ENCODE assay signal across 8 cellular contexts in genomic region chr19:1864480-1865171, GRCh38. TPM values are rescaled to one million over a fixed set of nuclear protein-coding genes. Genes with fewer than 3 reads are reported as not detected.
DNase-seq lines count a peak whose midpoint lies in the region; ATAC-seq and TF ChIP-seq lines count a peak whose summit lies in the region.

No MANE protein-coding gene starts in this region.

- H3F3A ChIP-seq in neural cell (ENCODE audit: insufficient read depth, low read length, poor library complexity, severe bottlenecking), result no peaks in the 10 kb centered on the region

- WGBS in aorta, 2 donors, result 11 to 16% methylated on average over 36 to 52 of the region's 52 CpGs

- no peak overlapping the region for H3K27ac ChIP-seq in neural cell (ENCODE audit: low read length)
- H3K27ac ChIP-seq in aorta (ENCODE audit: low read depth in 1 of 2, low read length in 2 of 2), result peak overlapping the region in 1 of 2 donors; percentile 21

- no peaks in the 10 kb centered on the region for H4K20me1 ChIP-seq in neural cell (ENCODE audit: insufficient read depth)

- H3K36me3 ChIP-seq in neural cell (ENCODE audit: insufficient read depth, low read length) (no peaks in the 10 kb centered on the region), aorta (ENCODE audit: control insufficient read depth in 1 of 2, insufficient read depth in 2 of 2, low read length in 1 of 2) (no peaks in the 10 kb centered on the region)

- intact Hi-C loops in aorta (cut with DNase I), result no loop called here

- peak overlapping the region; percentile 4 for H2AFZ ChIP-seq in neural cell (ENCODE audit: low read depth, low read length)

- H3K4me3 ChIP-seq in foreskin fibroblast (ENCODE audit: low read depth in 1 of 2, low read length in 2 of 2) (peak overlapping the region; percentile 71 to 79), neural cell (ENCODE audit: low read length) (peak overlapping the region; percentile 64), aorta (ENCODE audit: low read length in 2 of 2) (peak overlapping the region; percentile 61 to 65)

- no peaks in the 10 kb centered on the region for H3K79me2 ChIP-seq in neural cell (replicated peaks; ENCODE audit: insufficient read depth, low read length)

- H3K9me3 ChIP-seq in neural cell (ENCODE audit: low read length) (no peaks in the 10 kb centered on the region), aorta (ENCODE audit: control insufficient read depth, low read length) (no peaks in the 10 kb centered on the region)

- peak; percentile 31 for DNase-seq in NCI-H1092 treated with DMSO at 0.1 percent for 48 hours (lab: John Stamatoyannopoulos, UW)
- DNase-seq in NCI-H1092 (lab: John Stamatoyannopoulos, UW), result no peak
- DNase-seq in NOMO-1 (lab: John Stamatoyannopoulos, UW; ENCODE audit: unreplicated experiment in 2 of 2), result peak; percentile 66 to 74
- DNase-seq in activated T-helper 9 cell treated with anti-CD3 and anti-CD28 coated beads, Interleukin-2, amount 50 U/mL, for 16 hours (ENCODE audit: low read depth), result peak; percentile 54
- DNase-seq in foreskin fibroblast, result peak; percentile 65 to 90
- DNase-seq in aorta, result peak; percentile 86 to 92

- TF ChIP-seq CTCF in foreskin fibroblast (IDR thresholded peaks at IDR 0.05; ENCODE audit: low read depth, low read length), result peak; percentile 58
- peak; percentile 56 for TF ChIP-seq CTCF in neural cell (IDR thresholded peaks at IDR 0.05; ENCODE audit: poor library complexity, severe bottlenecking)

- no peak for TF ChIP-seq EP300 in neural cell (conservative IDR thresholded peaks at IDR 0.05; ENCODE audit: poor library complexity, severe bottlenecking)

- peak; percentile 34 for ATAC-seq in HG02759 (IDR thresholded peaks at IDR 0.05; ENCODE audit: unreplicated experiment)
- peak; percentile 76 for ATAC-seq in aorta (ENCODE audit: low FRiP score)

- H3K4me2 ChIP-seq in neural cell (ENCODE audit: low read length), result no peak overlapping the region

- H3K9me2 ChIP-seq in neural cell (ENCODE audit: insufficient read depth, low read length), result no peaks in the 10 kb centered on the region

- TF ChIP-seq RAD21 in neural cell (conservative IDR thresholded peaks at IDR 0.05), result no peak

- H3K27me3 ChIP-seq in neural cell (ENCODE audit: insufficient read depth, low read depth, low read length) (peaks cover 26% of the 10 kb centered on the region), aorta (ENCODE audit: control insufficient read depth in 1 of 2, insufficient read depth in 2 of 2, low read length in 1 of 2) (no peaks in the 10 kb centered on the region)

- peak overlapping the region; percentile 38 for H3K9ac ChIP-seq in neural cell (ENCODE audit: low read length)

- H3K4me1 ChIP-seq in aorta (ENCODE audit: control insufficient read depth in 1 of 2, insufficient read depth in 2 of 2, low read length in 2 of 2), result no peaks in the 10 kb centered on the region

TF ChIP-seq in neural cell, 6 proteins besides CTCF, POLR2A, EP300 and RAD21:
- no peak for TF ChIP-seq POLR2AphosphoS5 (IDR thresholded peaks at IDR 0.05)
- TF ChIP-seq MXI1 (conservative IDR thresholded peaks at IDR 0.05; ENCODE audit: poor library complexity, severe bottlenecking), result no peak
- no peak for TF ChIP-seq REST (IDR thresholded peaks at IDR 0.05; ENCODE audit: borderline replicate concordance)
- TF ChIP-seq SMC3 (conservative IDR thresholded peaks at IDR 0.05; ENCODE audit: poor library complexity), result no peak
- no peak for TF ChIP-seq EZH2 (IDR thresholded peaks at IDR 0.05; ENCODE audit: borderline replicate concordance, insufficient read depth, low read length, poor library complexity, severe bottlenecking)

RNA-seq across cellular contexts. Expression of gene KLF16, which starts 1.2 kb away (rescaled TPM):
- polyA plus RNA-seq in neural cell (2.2 and 3.5 TPM in 2 replicates), aorta (1 to 10 TPM; 5.1 to 6.6 TPM)
- 1.3 and 5.6 TPM in 2 replicates for polyA minus RNA-seq in neural cell
- total RNA-seq in aorta, result 10 to 100 TPM; 17.3 to 18.3 TPM

RNA-seq across cellular contexts. Expression of gene REXO1, which starts 16.3 kb away (rescaled TPM):
- polyA plus RNA-seq in neural cell (9.2 and 18.5 TPM in 2 replicates), aorta (10 to 100 TPM in 1 of 2 donors, 1 to 10 TPM in 1; 4.8 to 25.6 TPM)
- 14.6 and 20.7 TPM in 2 replicates for polyA minus RNA-seq in neural cell
- total RNA-seq in aorta, result 10 to 100 TPM; 27.7 to 29.9 TPM

RNA-seq across cellular contexts. Expression of gene ABHD17A, which starts 20.7 kb away (rescaled TPM):
- polyA plus RNA-seq in neural cell (116 and 140 TPM in 2 replicates), aorta (100 to 1,000 TPM in 1 of 2 donors, 10 to 100 TPM in 1; 48.8 to 116 TPM)
- polyA minus RNA-seq in neural cell, result 49.9 and 68.2 TPM in 2 replicates
- total RNA-seq in aorta, result 10 to 100 TPM; 54.8 to 64.6 TPM

RNA-seq across cellular contexts. Expression of gene ADAT3, which starts 40.6 kb away (rescaled TPM):
- polyA plus RNA-seq in neural cell (1.6 TPM in 2 replicates), aorta (1 to 10 TPM; 1.5 to 5.6 TPM)
- polyA minus RNA-seq in neural cell, result 2.4 and 2.7 TPM in 2 replicates
- 1 to 10 TPM; 3.3 to 5.5 TPM for total RNA-seq in aorta

RNA-seq across cellular contexts. Expression of gene SCAMP4, which starts 40.6 kb away (rescaled TPM):
- polyA plus RNA-seq in neural cell (12.7 and 13.3 TPM in 2 replicates), aorta (10 to 100 TPM; 10.1 to 19.1 TPM)
- polyA minus RNA-seq in neural cell, result 15.4 and 23.6 TPM in 2 replicates
- total RNA-seq in aorta, result 10 to 100 TPM; 38.8 to 49.6 TPM
